1 cellular context compared by ENCODE assay signal in the genomic region with DNA sequence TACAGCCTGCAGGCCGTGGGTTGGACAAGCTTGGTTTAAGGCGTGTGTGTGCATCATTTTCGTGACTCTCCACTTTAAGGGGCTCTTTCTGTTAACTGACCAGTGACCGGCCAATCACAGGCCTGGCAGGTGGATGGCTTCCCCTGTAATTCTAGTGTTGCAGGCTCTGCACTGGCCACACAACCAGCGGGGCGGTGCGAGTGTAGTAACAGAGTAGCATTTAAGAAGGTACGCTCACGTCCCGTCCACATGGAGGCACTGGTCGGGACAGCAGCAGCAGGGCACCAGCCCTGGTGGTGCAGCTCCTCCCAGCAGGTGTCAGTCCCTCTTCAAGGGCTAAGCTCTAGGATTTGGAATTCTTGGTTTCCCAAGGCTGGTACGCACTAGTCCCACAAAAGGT.
TF ChIP-seq lines count a peak whose summit lies in the region.

No MANE protein-coding gene starts in this region.

TF ChIP-seq in GM23338, 12 proteins besides CTCF, POLR2A, EP300 and RAD21:
- TF ChIP-seq CREB1 (CRISPR knock-in tag; IDR thresholded peaks at IDR 0.05; ENCODE audit: low read depth) (0 out of 2 replicates have a peak, but pooled peaks have one; percentile 8), ZNF114 (CRISPR knock-in tag; IDR thresholded peaks at IDR 0.05) (no peak)
TF ChIP-seq in GM23338: peak in this region for 1.
